ENCODE assay signal across 9 cellular contexts in the genomic region with DNA sequence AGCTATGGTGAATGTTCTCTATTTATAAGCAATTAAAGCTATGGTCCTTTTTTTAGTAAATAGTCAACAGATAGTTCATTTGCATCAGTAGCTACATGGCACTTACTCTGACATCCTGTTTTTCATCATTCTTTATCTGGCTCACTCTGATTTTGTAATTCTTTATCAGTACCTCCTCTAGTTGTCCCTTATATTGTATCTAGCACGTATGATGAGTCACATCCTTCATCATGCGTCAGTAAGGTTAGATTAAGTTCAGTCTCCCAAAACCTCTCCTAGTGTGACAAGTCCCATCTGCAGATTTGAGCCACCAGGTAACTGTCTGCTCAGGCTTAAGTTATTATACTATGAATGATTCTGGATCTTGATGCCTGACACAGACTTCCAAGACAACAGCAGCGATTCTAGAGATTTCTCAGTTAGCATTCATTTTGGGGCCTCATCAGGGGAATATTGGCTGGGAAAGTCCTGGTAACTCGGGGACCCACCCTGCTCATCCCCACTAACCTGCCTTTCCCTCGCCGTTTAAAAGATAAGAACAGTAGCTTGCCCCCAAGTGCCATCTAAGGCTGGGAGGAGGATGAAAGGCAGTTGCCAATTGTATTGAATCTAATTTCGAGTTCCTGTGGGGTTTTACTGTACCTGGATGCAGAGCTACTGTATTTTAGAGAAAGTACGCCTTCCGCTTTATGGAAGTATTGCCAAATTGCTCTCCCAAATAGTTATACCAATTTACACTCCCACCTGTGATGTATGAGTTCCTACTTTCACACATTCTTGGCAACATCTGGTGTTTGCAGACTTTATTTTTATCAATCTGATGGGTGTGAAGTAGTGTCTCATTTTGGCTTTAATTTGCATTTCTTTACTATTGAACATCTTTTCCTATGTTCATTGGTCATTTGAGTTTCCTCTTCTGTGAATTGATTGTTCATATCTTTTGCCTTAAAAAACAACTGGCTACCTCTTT. TPM values are rescaled to one million over a fixed set of nuclear protein-coding genes. Genes with fewer than 3 reads are reported as not detected.
DNase-seq lines count a peak whose midpoint lies in the region; ATAC-seq lines count a peak whose summit lies in the region.
"Had no signal": no experiment of that assay in that cellular context is flagged by ENCODE, and none has a peak within 500 bp of the region (broad histone marks: within the 10 kb centered on the region; RNA-seq: fewer than 3 reads in every experiment).

No MANE protein-coding gene starts in this region.

- DNase-seq in GF-D8 (lab: John Stamatoyannopoulos, UW), result peak; percentile 83
- peak; percentile 87 for DNase-seq in amniotic epithelial cell (ENCODE audit: low read depth)
- no peak for DNase-seq in left lobe of liver (ENCODE audit: low spot score)
- DNase-seq in NCI-H526 (lab: John Stamatoyannopoulos, UW), result no peak
- DNase-seq in DMS153 treated with DMSO at 0.1 percent for 48 hours (lab: John Stamatoyannopoulos, UW; ENCODE audit: unreplicated experiment), result no peak
- no peak for DNase-seq in amniotic stem cell (lab: John Stamatoyannopoulos, UW)

- ATAC-seq in HG03342 (IDR thresholded peaks at IDR 0.05; ENCODE audit: unreplicated experiment) (peak; percentile 62), left lobe of liver (peak; percentile 36), GM21447 (IDR thresholded peaks at IDR 0.05; ENCODE audit: unreplicated experiment) (no peak)
- ATAC-seq: sciatic nerve had no signal

RNA-seq across cellular contexts. Expression of a gene that starts 55.9 kb away (rescaled TPM):
- 4.7 TPM for total RNA-seq in left lobe of liver

Comparison
In these comparisons a context has a peak if more than half of its experiments do, and no peak if none do; other contexts are left out.
1. DNase-seq: peak in GF-D8 (single experiment) and amniotic epithelial cell (single experiment); none in left lobe of liver (single experiment), NCI-H526 (0 of 2), DMS153 treated with DMSO at 0.1 percent for 48 hours (single experiment) and amniotic stem cell (single experiment).